9 cellular contexts compared by ENCODE assay signal in genomic region chr13:24271611-24272451, GRCh38. TPM values are rescaled to one million over a fixed set of nuclear protein-coding genes. Genes with fewer than 3 reads are reported as not detected.
DNase-seq lines count a peak whose midpoint lies in the region; ATAC-seq and TF ChIP-seq lines count a peak whose summit lies in the region.
"Had no signal": no experiment of that assay in that cellular context is flagged by ENCODE, and none has a peak within 500 bp of the region (broad histone marks: within the 10 kb centered on the region; RNA-seq: fewer than 3 reads in every experiment).

No MANE protein-coding gene starts in this region.

- TF ChIP-seq CTCF in epithelial cell of proximal tubule (conservative IDR thresholded peaks at IDR 0.05; ENCODE audit: low read depth, low read length) (no peak), tibial nerve (IDR thresholded peaks at IDR 0.05) (no peak)

- H3K4me1 ChIP-seq in tibial nerve = peaks cover 4 to 69% (median 48%) of the 10 kb centered on the region in 4 donors

- no peaks in the 10 kb centered on the region for H3K36me3 ChIP-seq in tibial nerve

- peak; percentile 36 for ATAC-seq in GM21786 (IDR thresholded peaks at IDR 0.05; ENCODE audit: unreplicated experiment)

- H3K27me3 ChIP-seq in tibial nerve = no peaks in the 10 kb centered on the region

- peak in 1 of 2 donors; percentile 19 for TF ChIP-seq POLR2A in tibial nerve (IDR thresholded peaks at IDR 0.05)

- in situ Hi-C loops in G401 (cut with HindIII; ENCODE audit: low sequenced_read_pairs) = no loop called here

- peak in 1 of 2 donors; percentile 47 for TF ChIP-seq EP300 in tibial nerve (IDR thresholded peaks at IDR 0.05)

- no peaks in the 10 kb centered on the region for H3K9me3 ChIP-seq in tibial nerve

- DNase-seq in G401 (ENCODE audit: low spot score) = peak; percentile 33
- DNase-seq in LoVo (ENCODE audit: low spot score) = peak; percentile 9
- peak; percentile 29 for DNase-seq in activated CD8-positive, alpha-beta memory T cell treated with anti-CD3 and anti-CD28 coated beads, Interleukin-2, amount 50 U/mL, for 24 hours (ENCODE audit: extremely low read depth)
- DNase-seq in epithelial cell of proximal tubule (ENCODE audit: low read depth) = no peak
- DNase-seq in myocyte (ENCODE audit: low read depth) = peak; percentile 74
- peak in 1 of 2 donors; percentile 48 for DNase-seq in tibial nerve (ENCODE audit: low spot score in 2 of 2)
- no peak for DNase-seq in NCI-H82 (lab: John Stamatoyannopoulos, UW)

- 3 to 4% methylated on average over 25 of the region's 25 CpGs for WGBS in tibial nerve, 2 donors

- peak overlapping the region; percentile 62 to 94 (median 86) for H3K27ac ChIP-seq in tibial nerve

- peak overlapping the region; percentile 44 for H3K4me3 ChIP-seq in epithelial cell of proximal tubule (ENCODE audit: low read depth, low read length)
- peak overlapping the region; percentile 30 to 50 (median 42) for H3K4me3 ChIP-seq in tibial nerve

RNA-seq across cellular contexts. Expression of gene C1QTNF9, which starts 37.5 kb away (rescaled TPM):
- total RNA-seq in G401 (2014; rRNA removed; shearing (Covaris generic)) = not detected in 2 replicates
- not detected in 2 replicates for total RNA-seq in epithelial cell of proximal tubule
- total RNA-seq in myocyte = not detected in 2 replicates
- polyA plus RNA-seq in myocyte (2012) = not detected
- total RNA-seq in tibial nerve = 1 to 10 TPM in 1 of 4 donors, under 1 TPM in 1, not detected in 2; 0.63 to 5.9 TPM
- total RNA-seq: T-helper 1 cell treated with Interleukin-12 subunit alpha and Interleukin-12 subunit beta and Interleukin-4 antibody, amounts not matched to agents 30 ng/mL and 1 ng/mL, for 36 hours had no signal

Comparison
In these comparisons a context has a peak if more than half of its experiments do, and no peak if none do; other contexts are left out.
1. DNase-seq: peak in G401 (single experiment), LoVo (single experiment), activated CD8-positive, alpha-beta memory T cell treated with anti-CD3 and anti-CD28 coated beads, Interleukin-2, amount 50 U/mL, for 24 hours (single experiment) and myocyte (single experiment); none in epithelial cell of proximal tubule (single experiment) and NCI-H82 (single experiment).